Comparison of ENCODE assay signal across 23 cellular contexts in genomic region chr6:13338038-13338437, GRCh38. TPM values are rescaled to one million over a fixed set of nuclear protein-coding genes. Genes with fewer than 3 reads are reported as not detected.
DNase-seq lines count a peak whose midpoint lies in the region; ATAC-seq and TF ChIP-seq lines count a peak whose summit lies in the region.
"Had no signal": no experiment of that assay in that cellular context is flagged by ENCODE, and none has a peak within 500 bp of the region (broad histone marks: within the 10 kb centered on the region; RNA-seq: fewer than 3 reads in every experiment).

No MANE protein-coding gene starts in this region.

- no peaks in the 10 kb centered on the region for H3K9me3 ChIP-seq in SK-N-MC (ENCODE audit: low read depth, low read length)
- H3K9me3 ChIP-seq in adrenal gland (replicated peaks in 1 of 3) = no peaks in the 10 kb centered on the region
- H3K9me3 ChIP-seq: A549 had no signal

- H3K27ac ChIP-seq in SK-N-MC (peak overlapping the region; percentile 3; the same call in 1 of the 2 replicates), adrenal gland (no peak overlapping the region)
- H3K27ac ChIP-seq: PC-9 had no signal

- H3K4me3 ChIP-seq in SK-N-MC = no peak overlapping the region
- H3K4me3 ChIP-seq in adrenal gland = no peak overlapping the region
- H3K4me3 ChIP-seq: A549, PC-9 had no signal

- peaks cover 19 to 21% of the 10 kb centered on the region in 2 donors for H3K4me1 Mint-ChIP-seq in natural killer cell treated with Interleukin-12 subunit alpha and Interleukin-12 subunit beta and Interleukin-15 and Interleukin-18, amount 100 ng/mL, for 72 hours (ENCODE audit: low read depth in 2 of 2)

- H3K27me3 ChIP-seq in adrenal gland = no peaks in the 10 kb centered on the region

- H3K36me3 Mint-ChIP-seq in natural killer cell treated with Interleukin-12 subunit alpha and Interleukin-12 subunit beta and Interleukin-15 and Interleukin-18, amount 100 ng/mL, for 72 hours = no peaks in the 10 kb centered on the region

- H3K4me1 ChIP-seq in adrenal gland (replicated peaks in 1 of 2) = no peaks in the 10 kb centered on the region

- WGBS in adrenal gland, 4 donors = 73 to 94% (median 80%) methylated on average over 5 of the region's 5 CpGs

- DNase-seq in AML-193 (lab: John Stamatoyannopoulos, UW) (peak; percentile 87 to 90), KG1 (lab: John Stamatoyannopoulos, UW) (peak; percentile 26), SK-N-MC (ENCODE audit: low read depth, low spot score) (no peak), DMS 273 (lab: John Stamatoyannopoulos, UW; ENCODE audit: unreplicated experiment) (no peak), adrenal gland (no peak)
- DNase-seq in natural killer cell treated with Interleukin-12 subunit alpha and Interleukin-12 subunit beta and Interleukin-15 and Interleukin-18, amount 100 ng/mL, for 72 hours (ENCODE audit: low spot score) = no peak
- DNase-seq in activated CD4-positive, alpha-beta T cell treated with anti-CD3 and anti-CD28 coated beads for 1 hour = no peak
- DNase-seq: activated CD4-positive, alpha-beta T cell treated with anti-CD3 and anti-CD28 coated beads, Interleukin-2, amount 50 U/mL, for 4 hours; effector memory CD8-positive, alpha-beta T cell; EL; hypothalamus; mesendoderm; NCI-H2081; NCI-H510A; PC-9; retina; stimulated activated CD4-positive, alpha-beta T cell treated with anti-CD3 and anti-CD28 coated beads, Interleukin-15, amount 100 ng/mL, for 24 hours; stimulated activated naive CD8-positive, alpha-beta T cell treated with anti-CD3 and anti-CD28 coated beads, Interleukin-15, Interleukin-2, amounts not matched to agents 100 U/mL and 50 U/mL, for 24 hours; trophoblast cell had no signal

- intact Hi-C loops in adrenal gland (cut with DNase I) = loop anchor here (5.0 to 10.0 kb wide), 2 partner anchors 199 to 727 kb away; no protein-coding TSS in a partner anchor

- H3K4me3 Mint-ChIP-seq in natural killer cell treated with Interleukin-12 subunit alpha and Interleukin-12 subunit beta and Interleukin-15 and Interleukin-18, amount 100 ng/mL, for 72 hours = peak overlapping the region; percentile 66
- H3K4me3 Mint-ChIP-seq: effector memory CD8-positive, alpha-beta T cell; neural crest cell had no signal

- TF ChIP-seq CTCF in adrenal gland (IDR thresholded peaks at IDR 0.05) = no peak

- peak in 1 of 2 donors; percentile 46 for ATAC-seq in natural killer cell treated with Interleukin-12 subunit alpha and Interleukin-12 subunit beta and Interleukin-15 and Interleukin-18, amount 100 ng/mL, for 72 hours
- no peak for ATAC-seq in HG03342 (IDR thresholded peaks at IDR 0.05; ENCODE audit: unreplicated experiment)
- ATAC-seq: A549; effector memory CD8-positive, alpha-beta T cell; SK-N-SH treated with all-trans-retinoic acid at 6 μM for 48 hours; stimulated activated naive CD8-positive, alpha-beta T cell treated with anti-CD3 and anti-CD28 coated beads, Interleukin-15, Interleukin-2, amounts not matched to agents 100 U/mL and 50 U/mL, for 24 hours had no signal

- no peaks in the 10 kb centered on the region for H3K9me3 Mint-ChIP-seq in natural killer cell treated with Interleukin-12 subunit alpha and Interleukin-12 subunit beta and Interleukin-15 and Interleukin-18, amount 100 ng/mL, for 72 hours
- H3K9me3 Mint-ChIP-seq: effector memory CD8-positive, alpha-beta T cell had no signal

- no peak for TF ChIP-seq POLR2A in adrenal gland (IDR thresholded peaks at IDR 0.05)

- H3K9ac ChIP-seq in SK-N-MC (ENCODE audit: insufficient read length) = no peak overlapping the region

- H3K27me3 Mint-ChIP-seq in natural killer cell treated with Interleukin-12 subunit alpha and Interleukin-12 subunit beta and Interleukin-15 and Interleukin-18, amount 100 ng/mL, for 72 hours = no peaks in the 10 kb centered on the region

- peak overlapping the region; percentile 65 to 81 for H3K27ac Mint-ChIP-seq in natural killer cell treated with Interleukin-12 subunit alpha and Interleukin-12 subunit beta and Interleukin-15 and Interleukin-18, amount 100 ng/mL, for 72 hours
- H3K27ac Mint-ChIP-seq: effector memory CD8-positive, alpha-beta T cell had no signal

- H3K36me3 ChIP-seq in SK-N-MC (ENCODE audit: insufficient read depth, low read length) (no peaks in the 10 kb centered on the region), adrenal gland (replicated peaks in 1 of 2) (no peaks in the 10 kb centered on the region)

RNA-seq across cellular contexts. Expression of gene TBC1D7, which starts 9.7 kb away (rescaled TPM):
- total RNA-seq in natural killer cell treated with Interleukin-12 subunit alpha and Interleukin-12 subunit beta and Interleukin-15 and Interleukin-18, amount 100 ng/mL, for 72 hours = 10 to 100 TPM; 21.8 to 23.4 TPM
- 10 to 100 TPM in 6 of 8 donors, 1 to 10 TPM in 2; 8.0 to 19.4 (median 12.4) TPM for total RNA-seq in adrenal gland
- polyA plus RNA-seq in adrenal gland = 10 to 100 TPM in 1 of 3 donors, 1 to 10 TPM in 2; 8.3 to 13.0 (median 8.9) TPM

Comparison
In these comparisons a context has a peak if more than half of its experiments do, and no peak if none do; other contexts are left out.
1. DNase-seq: peak in AML-193 (2 of 2) and KG1 (single experiment); none in SK-N-MC (single experiment), natural killer cell treated with Interleukin-12 subunit alpha and Interleukin-12 subunit beta and Interleukin-15 and Interleukin-18, amount 100 ng/mL, for 72 hours (single experiment), DMS 273 (single experiment), activated CD4-positive, alpha-beta T cell treated with anti-CD3 and anti-CD28 coated beads for 1 hour (single experiment) and adrenal gland (0 of 7).